ENCODE assay signal across 1 cellular context in genomic region chr5:141968914-141969608, GRCh38.
A peak's percentile ranks its signal among the peaks of the same experiment; 100 is the strongest.
TF ChIP-seq lines count a peak whose summit lies in the region.

A gene with protein sequence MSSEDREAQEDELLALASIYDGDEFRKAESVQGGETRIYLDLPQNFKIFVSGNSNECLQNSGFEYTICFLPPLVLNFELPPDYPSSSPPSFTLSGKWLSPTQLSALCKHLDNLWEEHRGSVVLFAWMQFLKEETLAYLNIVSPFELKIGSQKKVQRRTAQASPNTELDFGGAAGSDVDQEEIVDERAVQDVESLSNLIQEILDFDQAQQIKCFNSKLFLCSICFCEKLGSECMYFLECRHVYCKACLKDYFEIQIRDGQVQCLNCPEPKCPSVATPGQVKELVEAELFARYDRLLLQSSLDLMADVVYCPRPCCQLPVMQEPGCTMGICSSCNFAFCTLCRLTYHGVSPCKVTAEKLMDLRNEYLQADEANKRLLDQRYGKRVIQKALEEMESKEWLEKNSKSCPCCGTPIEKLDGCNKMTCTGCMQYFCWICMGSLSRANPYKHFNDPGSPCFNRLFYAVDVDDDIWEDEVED (plus strand): TSS chr5:141969105. CDS start chr5:141973589, 4,484 bp downstream.

TF ChIP-seq in SK-N-SH, 30 proteins besides CTCF, POLR2A, EP300 and RAD21 (continued from another document):
- TF ChIP-seq, protein P1, sequence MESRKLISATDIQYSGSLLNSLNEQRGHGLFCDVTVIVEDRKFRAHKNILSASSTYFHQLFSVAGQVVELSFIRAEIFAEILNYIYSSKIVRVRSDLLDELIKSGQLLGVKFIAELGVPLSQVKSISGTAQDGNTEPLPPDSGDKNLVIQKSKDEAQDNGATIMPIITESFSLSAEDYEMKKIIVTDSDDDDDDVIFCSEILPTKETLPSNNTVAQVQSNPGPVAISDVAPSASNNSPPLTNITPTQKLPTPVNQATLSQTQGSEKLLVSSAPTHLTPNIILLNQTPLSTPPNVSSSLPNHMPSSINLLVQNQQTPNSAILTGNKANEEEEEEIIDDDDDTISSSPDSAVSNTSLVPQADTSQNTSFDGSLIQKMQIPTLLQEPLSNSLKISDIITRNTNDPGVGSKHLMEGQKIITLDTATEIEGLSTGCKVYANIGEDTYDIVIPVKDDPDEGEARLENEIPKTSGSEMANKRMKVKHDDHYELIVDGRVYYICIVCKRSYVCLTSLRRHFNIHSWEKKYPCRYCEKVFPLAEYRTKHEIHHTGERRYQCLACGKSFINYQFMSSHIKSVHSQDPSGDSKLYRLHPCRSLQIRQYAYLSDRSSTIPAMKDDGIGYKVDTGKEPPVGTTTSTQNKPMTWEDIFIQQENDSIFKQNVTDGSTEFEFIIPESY (IDR thresholded peaks at IDR 0.05; ENCODE audit: borderline replicate concordance, low read depth), result 0 out of 2 replicates have a peak, but pooled peaks have one; percentile 6
- TF ChIP-seq RXRA (IDR thresholded peaks at IDR 0.05; ENCODE audit: borderline replicate concordance, low read depth) (no peak), MAX (IDR thresholded peaks at IDR 0.05; ENCODE audit: low read depth) (peak; percentile 83), SMC3 (IDR thresholded peaks at IDR 0.05; ENCODE audit: low read depth, low read length) (no peak; the same call in 1 of the 2 replicates), ELF1 (IDR thresholded peaks at IDR 0.05) (peak; percentile 47), POLR2AphosphoS5 (IDR thresholded peaks at IDR 0.05; ENCODE audit: low read depth, low read length) (peak; percentile 89), JUND (IDR thresholded peaks at IDR 0.05) (no peak), TAF1 (IDR thresholded peaks at IDR 0.05; ENCODE audit: borderline replicate concordance, low read depth, low read length) (no peak; the same call in 1 of the 2 replicates), GABPA (IDR thresholded peaks at IDR 0.05; ENCODE audit: low read depth) (peak; percentile 72), RFX5 (IDR thresholded peaks at IDR 0.05; ENCODE audit: low read length) (no peak), EZH2phosphoT487 (IDR thresholded peaks at IDR 0.05; ENCODE audit: borderline replicate concordance, low read depth) (no peak), REST (IDR thresholded peaks at IDR 0.05; ENCODE audit: low read depth, low read length) (no peak), USF2 (IDR thresholded peaks at IDR 0.05; ENCODE audit: borderline replicate concordance, low read depth, low read length) (no peak; the same call in 1 of the 2 replicates), RCOR1 (IDR thresholded peaks at IDR 0.05; ENCODE audit: low read length) (no peak), FOXJ3 (CRISPR knock-in tag; IDR thresholded peaks at IDR 0.05) (no peak), CHD2 (IDR thresholded peaks at IDR 0.05; ENCODE audit: low read length, partially characterized antibody) (peak; percentile 7), FOXM1 (IDR thresholded peaks at IDR 0.05; ENCODE audit: low read depth) (no peak), GATA2 (CRISPR knock-in tag; IDR thresholded peaks at IDR 0.05) (no peak), MEF2A (IDR thresholded peaks at IDR 0.05; ENCODE audit: borderline replicate concordance, low read depth) (no peak), NFIC (IDR thresholded peaks at IDR 0.05; ENCODE audit: borderline replicate concordance) (no peak; the same call in 1 of the 2 replicates), TCF12 (IDR thresholded peaks at IDR 0.05) (no peak; the same call in 1 of the 2 replicates), SIN3A (IDR thresholded peaks at IDR 0.05; ENCODE audit: borderline replicate concordance, low read depth, low read length) (peak; percentile 88; the same call in 1 of the 2 replicates), NRF1 (IDR thresholded peaks at IDR 0.05; ENCODE audit: low read depth, low read length) (peak; percentile 85), FOSL2 (IDR thresholded peaks at IDR 0.05; ENCODE audit: borderline replicate concordance, low read depth) (0 out of 2 replicates have a peak, but pooled peaks have one; percentile 5)
- TF ChIP-seq, protein P2, sequence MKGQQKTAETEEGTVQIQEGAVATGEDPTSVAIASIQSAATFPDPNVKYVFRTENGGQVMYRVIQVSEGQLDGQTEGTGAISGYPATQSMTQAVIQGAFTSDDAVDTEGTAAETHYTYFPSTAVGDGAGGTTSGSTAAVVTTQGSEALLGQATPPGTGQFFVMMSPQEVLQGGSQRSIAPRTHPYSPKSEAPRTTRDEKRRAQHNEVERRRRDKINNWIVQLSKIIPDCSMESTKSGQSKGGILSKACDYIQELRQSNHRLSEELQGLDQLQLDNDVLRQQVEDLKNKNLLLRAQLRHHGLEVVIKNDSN (IDR thresholded peaks at IDR 0.05; ENCODE audit: borderline replicate concordance, low read depth), result peak; percentile 64; the same call in 1 of the 2 replicates
